1 cellular context compared by ENCODE assay signal in genomic region chr7:28130277-28130676, GRCh38.
TF ChIP-seq lines count a peak whose summit lies in the region.

No MANE protein-coding gene starts in this region.

TF ChIP-seq in HEK293, 187 proteins besides CTCF, POLR2A, EP300 and RAD21 (continued from another document):
- no peak for TF ChIP-seq PRDM2 (tag by site-specific recombination; IDR thresholded peaks at IDR 0.05; ENCODE audit: borderline replicate concordance)
- TF ChIP-seq GLI2 (tag by site-specific recombination; IDR thresholded peaks at IDR 0.05; ENCODE audit: borderline replicate concordance, low read depth) = no peak
- no peak for TF ChIP-seq ZNF555 (tag by site-specific recombination; conservative IDR thresholded peaks at IDR 0.05)
- TF ChIP-seq ZNF639 (tag by site-specific recombination; IDR thresholded peaks at IDR 0.05) = no peak
- no peak for TF ChIP-seq ZSCAN16 (tag by site-specific recombination; IDR thresholded peaks at IDR 0.05)
- no peak for TF ChIP-seq ZNF157 (tag by site-specific recombination; IDR thresholded peaks at IDR 0.05)
- TF ChIP-seq TRIM28 (IDR thresholded peaks at IDR 0.05; ENCODE audit: borderline replicate concordance, low read length) = 0 out of 2 replicates have a peak, but pooled peaks have one; percentile 33
- TF ChIP-seq ZNF121 (tag by site-specific recombination; IDR thresholded peaks at IDR 0.05) = no peak
- TF ChIP-seq, protein P1, sequence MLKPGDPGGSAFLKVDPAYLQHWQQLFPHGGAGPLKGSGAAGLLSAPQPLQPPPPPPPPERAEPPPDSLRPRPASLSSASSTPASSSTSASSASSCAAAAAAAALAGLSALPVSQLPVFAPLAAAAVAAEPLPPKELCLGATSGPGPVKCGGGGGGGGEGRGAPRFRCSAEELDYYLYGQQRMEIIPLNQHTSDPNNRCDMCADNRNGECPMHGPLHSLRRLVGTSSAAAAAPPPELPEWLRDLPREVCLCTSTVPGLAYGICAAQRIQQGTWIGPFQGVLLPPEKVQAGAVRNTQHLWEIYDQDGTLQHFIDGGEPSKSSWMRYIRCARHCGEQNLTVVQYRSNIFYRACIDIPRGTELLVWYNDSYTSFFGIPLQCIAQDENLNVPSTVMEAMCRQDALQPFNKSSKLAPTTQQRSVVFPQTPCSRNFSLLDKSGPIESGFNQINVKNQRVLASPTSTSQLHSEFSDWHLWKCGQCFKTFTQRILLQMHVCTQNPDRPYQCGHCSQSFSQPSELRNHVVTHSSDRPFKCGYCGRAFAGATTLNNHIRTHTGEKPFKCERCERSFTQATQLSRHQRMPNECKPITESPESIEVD (tag by site-specific recombination; IDR thresholded peaks at IDR 0.05) = peak; percentile 43; the same call in 1 of the 2 replicates
- TF ChIP-seq, protein P2, sequence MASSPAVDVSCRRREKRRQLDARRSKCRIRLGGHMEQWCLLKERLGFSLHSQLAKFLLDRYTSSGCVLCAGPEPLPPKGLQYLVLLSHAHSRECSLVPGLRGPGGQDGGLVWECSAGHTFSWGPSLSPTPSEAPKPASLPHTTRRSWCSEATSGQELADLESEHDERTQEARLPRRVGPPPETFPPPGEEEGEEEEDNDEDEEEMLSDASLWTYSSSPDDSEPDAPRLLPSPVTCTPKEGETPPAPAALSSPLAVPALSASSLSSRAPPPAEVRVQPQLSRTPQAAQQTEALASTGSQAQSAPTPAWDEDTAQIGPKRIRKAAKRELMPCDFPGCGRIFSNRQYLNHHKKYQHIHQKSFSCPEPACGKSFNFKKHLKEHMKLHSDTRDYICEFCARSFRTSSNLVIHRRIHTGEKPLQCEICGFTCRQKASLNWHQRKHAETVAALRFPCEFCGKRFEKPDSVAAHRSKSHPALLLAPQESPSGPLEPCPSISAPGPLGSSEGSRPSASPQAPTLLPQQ (tag by site-specific recombination; IDR thresholded peaks at IDR 0.05) = no peak
- TF ChIP-seq, protein P3, sequence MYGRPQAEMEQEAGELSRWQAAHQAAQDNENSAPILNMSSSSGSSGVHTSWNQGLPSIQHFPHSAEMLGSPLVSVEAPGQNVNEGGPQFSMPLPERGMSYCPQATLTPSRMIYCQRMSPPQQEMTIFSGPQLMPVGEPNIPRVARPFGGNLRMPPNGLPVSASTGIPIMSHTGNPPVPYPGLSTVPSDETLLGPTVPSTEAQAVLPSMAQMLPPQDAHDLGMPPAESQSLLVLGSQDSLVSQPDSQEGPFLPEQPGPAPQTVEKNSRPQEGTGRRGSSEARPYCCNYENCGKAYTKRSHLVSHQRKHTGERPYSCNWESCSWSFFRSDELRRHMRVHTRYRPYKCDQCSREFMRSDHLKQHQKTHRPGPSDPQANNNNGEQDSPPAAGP (tag by site-specific recombination; IDR thresholded peaks at IDR 0.05) = 0 out of 2 replicates have a peak, but pooled peaks have one; percentile 24
TF ChIP-seq in HEK293: peak in this region for 4.
